Comparison of ENCODE assay signal across 10 cellular contexts in genomic region chr12:64018524-64018923, GRCh38.
"Had no signal": no experiment of that assay in that cellular context is flagged by ENCODE, and none has a peak within 500 bp of the region (broad histone marks: within the 10 kb centered on the region; RNA-seq: fewer than 3 reads in every experiment).

No MANE protein-coding gene starts in this region.

- H3K4me3 Mint-ChIP-seq: HFFc6, IgD-negative memory B cell had no signal

- H3K36me3 Mint-ChIP-seq: IgD-negative memory B cell had no signal

- H3K4me1 Mint-ChIP-seq: IgD-negative memory B cell had no signal

- H3K9ac ChIP-seq: GM23248 had no signal

- H3K27ac ChIP-seq: GM23248, HL-60 had no signal

- H3K9me3 Mint-ChIP-seq: HFFc6, IgD-negative memory B cell had no signal

- ATAC-seq: HCT116, HepG2 had no signal

- H3K27ac Mint-ChIP-seq: HFFc6, IgD-negative memory B cell had no signal

- H3K4me3 ChIP-seq: GM23248, HAP-1 had no signal

- H3K9me3 ChIP-seq: HAP-1 had no signal

- DNase-seq: GM23248, GOT3, H7, HFFc6, KBM-7 had no signal

- H3K36me3 ChIP-seq: HAP-1 had no signal

- H2AFZ ChIP-seq: GM23248 had no signal
